Comparison of ENCODE assay signal across 1 cellular context in genomic region chr17:51346218-51346982, GRCh38.
TF ChIP-seq lines count a peak whose summit lies in the region.

No MANE protein-coding gene starts in this region.

TF ChIP-seq in HepG2, 621 proteins besides CTCF, POLR2A, EP300 and RAD21 (continued from another document and continues in another):
- TF ChIP-seq ZNF318 (CRISPR knock-in tag; IDR thresholded peaks at IDR 0.05) (no peak), TCF7 (IDR thresholded peaks at IDR 0.05; ENCODE audit: low read depth) (peak; percentile 22; the same call in 1 of the 2 replicates), FOXP4 (CRISPR knock-in tag; IDR thresholded peaks at IDR 0.05) (peak; percentile 92), THRA (CRISPR knock-in tag; IDR thresholded peaks at IDR 0.05; ENCODE audit: borderline replicate concordance) (0 out of 2 replicates have a peak, but pooled peaks have one; percentile 11), CBFB (CRISPR knock-in tag; IDR thresholded peaks at IDR 0.05) (no peak), SALL1 (CRISPR knock-in tag; IDR thresholded peaks at IDR 0.05) (peak; percentile 72), ZNF281 (CRISPR knock-in tag; IDR thresholded peaks at IDR 0.05; ENCODE audit: borderline replicate concordance) (peak; percentile 91), ZNF609 (CRISPR knock-in tag; IDR thresholded peaks at IDR 0.05; ENCODE audit: borderline replicate concordance) (0 out of 2 replicates have a peak, but pooled peaks have one; percentile 33), SMYD3 (CRISPR knock-in tag; IDR thresholded peaks at IDR 0.05) (peak; percentile 77; the same call in 1 of the 2 replicates), SOX5 (CRISPR knock-in tag; IDR thresholded peaks at IDR 0.05; ENCODE audit: borderline replicate concordance) (peak; percentile 58), HMG20A (CRISPR knock-in tag; IDR thresholded peaks at IDR 0.05; ENCODE audit: borderline replicate concordance) (peak; percentile 67), MIER3 (CRISPR knock-in tag; IDR thresholded peaks at IDR 0.05; ENCODE audit: borderline replicate concordance) (0 out of 2 replicates have a peak, but pooled peaks have one; percentile 44), JUND (CRISPR knock-in tag; IDR thresholded peaks at IDR 0.05) (peak; percentile 61; the same call in 1 of the 2 replicates), ISL2 (CRISPR knock-in tag; IDR thresholded peaks at IDR 0.05) (peak; percentile 65), SRF (IDR thresholded peaks at IDR 0.05; ENCODE audit: low read depth, low read length) (peak; percentile 81), ZSCAN20 (CRISPR knock-in tag; IDR thresholded peaks at IDR 0.05; ENCODE audit: borderline replicate concordance) (peak; percentile 88; the same call in 1 of the 2 replicates), ZNF629 (CRISPR knock-in tag; conservative IDR thresholded peaks at IDR 0.05) (0 out of 2 replicates have a peak, but pooled peaks have one; percentile 21), THAP11 (CRISPR knock-in tag; IDR thresholded peaks at IDR 0.05) (peak; percentile 42; the same call in 1 of the 2 replicates), TSC22D2 (CRISPR knock-in tag; IDR thresholded peaks at IDR 0.05; ENCODE audit: borderline replicate concordance) (0 out of 2 replicates have a peak, but pooled peaks have one; percentile 19), YEATS2 (CRISPR knock-in tag; IDR thresholded peaks at IDR 0.05; ENCODE audit: borderline replicate concordance) (no peak), ZGPAT (CRISPR knock-in tag; IDR thresholded peaks at IDR 0.05) (peak; percentile 42; the same call in 1 of the 2 replicates), HMGXB4 (CRISPR knock-in tag; IDR thresholded peaks at IDR 0.05; ENCODE audit: borderline replicate concordance in 1 of 2, low read depth in 1 of 2) (0 out of 4 replicates have a peak, but pooled peaks of 1 of the 2 experiments have one; percentile 53), IRF2 (CRISPR knock-in tag; IDR thresholded peaks at IDR 0.05) (peak; percentile 26; the same call in 1 of the 2 replicates), MTF2 (CRISPR knock-in tag; IDR thresholded peaks at IDR 0.05; ENCODE audit: borderline replicate concordance) (0 out of 2 replicates have a peak, but pooled peaks have one; percentile 19), MXI1 (IDR thresholded peaks at IDR 0.05; ENCODE audit: borderline replicate concordance, low read depth, low read length) (peak; percentile 40; the same call in 1 of the 3 replicates), FOXO1 (CRISPR knock-in tag; IDR thresholded peaks at IDR 0.05) (peak; percentile 68; the same call in 1 of the 2 replicates), HDAC2 (CRISPR knock-in tag; IDR thresholded peaks at IDR 0.05) (peak; percentile 31; the same call in 1 of the 2 replicates), ZNF772 (CRISPR knock-in tag; IDR thresholded peaks at IDR 0.05) (0 out of 2 replicates have a peak, but pooled peaks have one; percentile 40), JUNB (CRISPR knock-in tag; IDR thresholded peaks at IDR 0.05; ENCODE audit: borderline replicate concordance) (peak; percentile 73; the same call in 1 of the 2 replicates), ERF (CRISPR knock-in tag; IDR thresholded peaks at IDR 0.05) (no peak), RBM39 (IDR thresholded peaks at IDR 0.05; ENCODE audit: low read depth, low read length, poor library complexity, severe bottlenecking) (no peak), ZNF768 (CRISPR knock-in tag; IDR thresholded peaks at IDR 0.05) (peak; percentile 72; the same call in 1 of the 2 replicates), NFIC (IDR thresholded peaks at IDR 0.05; ENCODE audit: low read length) (peak; percentile 73)
